Comparison of ENCODE assay signal across 1 cellular context in the genomic region with DNA sequence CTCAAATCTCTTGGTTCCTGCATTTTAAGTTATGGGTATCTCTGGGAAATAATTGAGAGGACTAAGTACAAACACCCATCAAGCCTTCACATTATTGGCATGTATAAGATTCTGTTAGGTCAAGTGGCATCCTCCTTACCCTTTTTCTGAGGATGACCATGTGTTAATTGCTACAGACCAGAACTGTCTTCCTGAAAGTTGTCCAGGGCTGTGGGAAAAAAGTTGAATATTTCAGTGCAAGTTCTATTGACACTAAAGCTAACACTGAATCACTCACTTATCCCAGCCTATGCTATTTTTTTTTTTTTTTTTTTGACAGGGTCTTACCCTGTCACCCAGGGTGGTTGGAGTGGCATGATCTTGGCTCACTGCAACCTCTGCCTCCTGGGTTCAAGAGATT.
TF ChIP-seq lines count a peak whose summit lies in the region.

No MANE protein-coding gene starts in this region.

TF ChIP-seq in SK-N-SH, 30 proteins besides CTCF, POLR2A, EP300 and RAD21 (continued from another document):
- TF ChIP-seq, protein P1, sequence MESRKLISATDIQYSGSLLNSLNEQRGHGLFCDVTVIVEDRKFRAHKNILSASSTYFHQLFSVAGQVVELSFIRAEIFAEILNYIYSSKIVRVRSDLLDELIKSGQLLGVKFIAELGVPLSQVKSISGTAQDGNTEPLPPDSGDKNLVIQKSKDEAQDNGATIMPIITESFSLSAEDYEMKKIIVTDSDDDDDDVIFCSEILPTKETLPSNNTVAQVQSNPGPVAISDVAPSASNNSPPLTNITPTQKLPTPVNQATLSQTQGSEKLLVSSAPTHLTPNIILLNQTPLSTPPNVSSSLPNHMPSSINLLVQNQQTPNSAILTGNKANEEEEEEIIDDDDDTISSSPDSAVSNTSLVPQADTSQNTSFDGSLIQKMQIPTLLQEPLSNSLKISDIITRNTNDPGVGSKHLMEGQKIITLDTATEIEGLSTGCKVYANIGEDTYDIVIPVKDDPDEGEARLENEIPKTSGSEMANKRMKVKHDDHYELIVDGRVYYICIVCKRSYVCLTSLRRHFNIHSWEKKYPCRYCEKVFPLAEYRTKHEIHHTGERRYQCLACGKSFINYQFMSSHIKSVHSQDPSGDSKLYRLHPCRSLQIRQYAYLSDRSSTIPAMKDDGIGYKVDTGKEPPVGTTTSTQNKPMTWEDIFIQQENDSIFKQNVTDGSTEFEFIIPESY (IDR thresholded peaks at IDR 0.05; ENCODE audit: borderline replicate concordance, low read depth), result no peak
- TF ChIP-seq, protein P2, sequence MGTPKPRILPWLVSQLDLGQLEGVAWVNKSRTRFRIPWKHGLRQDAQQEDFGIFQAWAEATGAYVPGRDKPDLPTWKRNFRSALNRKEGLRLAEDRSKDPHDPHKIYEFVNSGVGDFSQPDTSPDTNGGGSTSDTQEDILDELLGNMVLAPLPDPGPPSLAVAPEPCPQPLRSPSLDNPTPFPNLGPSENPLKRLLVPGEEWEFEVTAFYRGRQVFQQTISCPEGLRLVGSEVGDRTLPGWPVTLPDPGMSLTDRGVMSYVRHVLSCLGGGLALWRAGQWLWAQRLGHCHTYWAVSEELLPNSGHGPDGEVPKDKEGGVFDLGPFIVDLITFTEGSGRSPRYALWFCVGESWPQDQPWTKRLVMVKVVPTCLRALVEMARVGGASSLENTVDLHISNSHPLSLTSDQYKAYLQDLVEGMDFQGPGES (IDR thresholded peaks at IDR 0.05; ENCODE audit: low read depth, low read length), result no peak
